ENCODE assay signal across 8 cellular contexts in the genomic region with DNA sequence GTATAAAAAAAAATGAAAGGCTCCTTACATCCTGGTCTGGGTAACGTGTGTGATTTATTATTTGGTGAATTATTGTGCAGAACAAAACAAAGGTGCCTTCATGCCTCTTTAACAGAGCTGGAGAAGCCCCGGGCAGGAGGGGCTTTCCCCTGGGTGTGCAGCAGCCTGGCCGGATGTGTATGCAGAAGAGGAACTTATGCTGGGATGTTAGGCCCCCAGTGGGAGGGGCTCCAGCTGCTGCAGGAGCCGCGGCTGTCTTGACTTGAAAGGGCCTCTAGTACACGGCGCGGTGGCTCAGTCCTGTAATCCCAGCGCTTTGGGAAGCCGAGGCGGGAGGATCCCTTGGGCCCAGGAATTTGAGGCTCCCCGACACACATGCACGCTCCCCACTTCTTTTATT. TPM values are rescaled to one million over a fixed set of nuclear protein-coding genes. Genes with fewer than 3 reads are reported as not detected.
DNase-seq lines count a peak whose midpoint lies in the region; ATAC-seq, FAIRE-seq and TF ChIP-seq lines count a peak whose summit lies in the region.

No MANE protein-coding gene starts in this region.

- 17% methylated on average over 13 of the region's 13 CpGs for WGBS in right cardiac atrium

- H3K4me3 ChIP-seq in right cardiac atrium (ENCODE audit: low read length), result no peak overlapping the region

- peak; percentile 87 for DNase-seq in GM12892 (ENCODE audit: insufficient read length)
- peak; percentile 76 for DNase-seq in NCI-H2227 (lab: John Stamatoyannopoulos, UW; ENCODE audit: unreplicated experiment)
- DNase-seq in activated CD8-positive, alpha-beta memory T cell treated with anti-CD3 and anti-CD28 coated beads for 24 hours, result peak; percentile 71
- peak; percentile 14 to 64 (median 59) for DNase-seq in right cardiac atrium
- peak; percentile 18 for DNase-seq in stimulated activated CD8-positive, alpha-beta memory T cell treated with anti-CD3 and anti-CD28 coated beads, Interleukin-7, amount 100 ng/mL, for 24 hours (ENCODE audit: low read depth)
- DNase-seq in NCI-H1105 (lab: John Stamatoyannopoulos, UW), result no peak
- no peak for DNase-seq in hepatic stellate cell (ENCODE audit: low spot score)

- no peaks in the 10 kb centered on the region for H3K27me3 ChIP-seq in right cardiac atrium (ENCODE audit: control insufficient read depth, insufficient read depth)

- ATAC-seq in GM21825 (IDR thresholded peaks at IDR 0.05; ENCODE audit: unreplicated experiment) (peak; percentile 100), right cardiac atrium (peak in 1 of 2 donors; percentile 57)

- peak; percentile 78 for FAIRE-seq in GM12892 (lab: Jason Lieb, UNC)

- H3K27ac ChIP-seq in right cardiac atrium (ENCODE audit: low read length), result no peak overlapping the region

- no peaks in the 10 kb centered on the region for H3K9me3 ChIP-seq in right cardiac atrium (ENCODE audit: control insufficient read depth, low read length)

- no peak; the same call in 1 of the 2 replicates for TF ChIP-seq POLR2A in GM12892 (IDR thresholded peaks at IDR 0.05; ENCODE audit: low read depth, low read length)

- intact Hi-C loops in right cardiac atrium (cut with DNase I), result no loop called here

- no peaks in the 10 kb centered on the region for H3K4me1 ChIP-seq in right cardiac atrium (ENCODE audit: control insufficient read depth, insufficient read depth, low read length)

RNA-seq across cellular contexts. Expression of a gene that starts 16.0 kb away (rescaled TPM):
- 9.4 TPM for polyA plus RNA-seq in GM12892 (2012; ENCODE audit: missing spikeins)
- 10 to 100 TPM; 24.4 to 32.9 (median 30.6) TPM for total RNA-seq in right cardiac atrium
- polyA plus RNA-seq in right cardiac atrium, result 55.0 TPM

Comparison
In these comparisons a context has a peak if more than half of its experiments do, and no peak if none do; other contexts are left out.
1. DNase-seq: peak in GM12892 (single experiment), NCI-H2227 (single experiment), activated CD8-positive, alpha-beta memory T cell treated with anti-CD3 and anti-CD28 coated beads for 24 hours (single experiment), right cardiac atrium (3 of 3) and stimulated activated CD8-positive, alpha-beta memory T cell treated with anti-CD3 and anti-CD28 coated beads, Interleukin-7, amount 100 ng/mL, for 24 hours (single experiment); none in NCI-H1105 (single experiment) and hepatic stellate cell (single experiment).